15 cellular contexts compared by ENCODE assay signal in genomic region chr7:139570119-139570518, GRCh38. TPM values are rescaled to one million over a fixed set of nuclear protein-coding genes. Genes with fewer than 3 reads are reported as not detected.
DNase-seq lines count a peak whose midpoint lies in the region; ATAC-seq lines count a peak whose summit lies in the region.
"Had no signal": no experiment of that assay in that cellular context is flagged by ENCODE, and none has a peak within 500 bp of the region (broad histone marks: within the 10 kb centered on the region; RNA-seq: fewer than 3 reads in every experiment).

No MANE protein-coding gene starts in this region.

- peak overlapping the region; percentile 1 for H3K27ac ChIP-seq in caudate nucleus (ENCODE audit: low read depth, low read length)
- H3K27ac ChIP-seq: skin epidermis had no signal

- peak; percentile 36 for DNase-seq in DMS53 (lab: John Stamatoyannopoulos, UW)
- DNase-seq in DMS53 treated with DMSO at 0.1 percent for 48 hours (lab: John Stamatoyannopoulos, UW; ENCODE audit: unreplicated experiment): no peak
- peak in 58 of 61 donors; percentile 1 to 89 (median 66) for DNase-seq in caudate nucleus (lab: John Stamatoyannopoulos, UW)
- peak; percentile 24 for DNase-seq in left lobe of liver (ENCODE audit: low spot score)
- peak; percentile 81 for DNase-seq in superior temporal gyrus (ENCODE audit: extremely low spot score)
- DNase-seq in NCI-H2196 (lab: John Stamatoyannopoulos, UW; ENCODE audit: unreplicated experiment): no peak
- DNase-seq: activated naive CD4-positive, alpha-beta T cell treated with Interleukin-2 at 50 U/mL for 16 hours; NCI-H1092; T1000 had no signal

- no peak for ATAC-seq in left lobe of liver
- no peak for ATAC-seq in GM18502 (IDR thresholded peaks at IDR 0.05; ENCODE audit: poor library complexity, unreplicated experiment)
- no peak for ATAC-seq in HG02588 (IDR thresholded peaks at IDR 0.05; ENCODE audit: unreplicated experiment)

RNA-seq across cellular contexts. Expression of gene CLEC2L, which starts 46.6 kb away (rescaled TPM):
- not detected for total RNA-seq in left lobe of liver
- total RNA-seq: A172; activated CD8-positive, alpha-beta memory T cell treated with anti-CD3 and anti-CD28 coated beads for 36 hours; NCI-H460 had no signal

Comparison
In these comparisons a context has a peak if more than half of its experiments do, and no peak if none do; other contexts are left out.
1. DNase-seq: peak in DMS53 (single experiment), caudate nucleus (58 of 61), left lobe of liver (single experiment) and superior temporal gyrus (single experiment); none in DMS53 treated with DMSO at 0.1 percent for 48 hours (single experiment) and NCI-H2196 (single experiment).